ENCODE assay signal across 16 cellular contexts in genomic region chr16:11374255-11374654, GRCh38.
"Had no signal": no experiment of that assay in that cellular context is flagged by ENCODE, and none has a peak within 500 bp of the region (broad histone marks: within the 10 kb centered on the region; RNA-seq: fewer than 3 reads in every experiment).

No MANE protein-coding gene starts in this region.

- H3K27me3 ChIP-seq: brain microvascular endothelial cell, ovary, sigmoid colon, upper lobe of left lung had no signal

- H3K27me3 Mint-ChIP-seq: activated CD4-positive, alpha-beta T cell treated with anti-CD3 and anti-CD28 coated beads, Interleukin-2, amount 10 ng/mL, durations not matched to agents 7 days and 5 days had no signal

- H3K4me1 ChIP-seq: sigmoid colon had no signal

- H3K4me3 Mint-ChIP-seq: activated CD4-positive, alpha-beta T cell treated with anti-CD3 and anti-CD28 coated beads, Interleukin-2, amount 10 ng/mL, durations not matched to agents 7 days and 5 days; activated naive CD4-positive, alpha-beta T cell treated with anti-CD3 and anti-CD28 coated beads for 36 hours; activated T-cell treated with anti-CD3 and anti-CD28 coated beads, Interleukin-2, amount 50 U/mL, for 4 hours; stimulated activated effector memory CD8-positive, alpha-beta T cell treated with anti-CD3 and anti-CD28 coated beads, Interleukin-12 subunit alpha, Interleukin-12 subunit beta, amount 100 ng/mL, for 72 hours; T-helper 1 cell treated with Interleukin-12 subunit alpha and Interleukin-12 subunit beta and Interleukin-4 antibody, amounts not matched to agents 30 μg/mL and 1 μg/mL, for 36 hours had no signal

- H3K27ac Mint-ChIP-seq: activated CD4-positive, alpha-beta T cell treated with anti-CD3 and anti-CD28 coated beads, Interleukin-2, amount 10 ng/mL, durations not matched to agents 7 days and 5 days; activated naive CD4-positive, alpha-beta T cell treated with anti-CD3 and anti-CD28 coated beads for 36 hours; stimulated activated effector memory CD8-positive, alpha-beta T cell treated with anti-CD3 and anti-CD28 coated beads, Interleukin-12 subunit alpha, Interleukin-12 subunit beta, amount 100 ng/mL, for 72 hours; T-helper 1 cell treated with Interleukin-12 subunit alpha and Interleukin-12 subunit beta and Interleukin-4 antibody, amounts not matched to agents 30 μg/mL and 1 μg/mL, for 36 hours had no signal

- H3K4me3 ChIP-seq: ovary, sigmoid colon, thoracic aorta, upper lobe of left lung had no signal

- ATAC-seq: activated CD4-positive, CD25-positive, alpha-beta regulatory T cell treated with anti-CD3 and anti-CD28 coated beads, Interleukin-2, amount 50 U/mL, for 24 hours; activated T-cell treated with anti-CD3 and anti-CD28 coated beads, Interleukin-2, amount 50 U/mL, for 4 hours; left ventricle myocardium superior; stimulated activated effector memory CD8-positive, alpha-beta T cell treated with anti-CD3 and anti-CD28 coated beads, Interleukin-12 subunit alpha, Interleukin-12 subunit beta, amount 100 ng/mL, for 72 hours had no signal

- H3K27ac ChIP-seq: brain microvascular endothelial cell, ovary, sigmoid colon, thoracic aorta, upper lobe of left lung had no signal

- H3K36me3 Mint-ChIP-seq: stimulated activated effector memory CD8-positive, alpha-beta T cell treated with anti-CD3 and anti-CD28 coated beads, Interleukin-12 subunit alpha, Interleukin-12 subunit beta, amount 100 ng/mL, for 72 hours had no signal

- H3K9me3 Mint-ChIP-seq: activated CD4-positive, alpha-beta T cell treated with anti-CD3 and anti-CD28 coated beads, Interleukin-2, amount 10 ng/mL, durations not matched to agents 7 days and 5 days; activated naive CD4-positive, alpha-beta T cell treated with anti-CD3 and anti-CD28 coated beads for 36 hours; activated T-cell treated with anti-CD3 and anti-CD28 coated beads, Interleukin-2, amount 50 U/mL, for 4 hours; stimulated activated effector memory CD8-positive, alpha-beta T cell treated with anti-CD3 and anti-CD28 coated beads, Interleukin-12 subunit alpha, Interleukin-12 subunit beta, amount 100 ng/mL, for 72 hours had no signal

- H3K9me3 ChIP-seq: ovary, sigmoid colon, thoracic aorta, upper lobe of left lung had no signal

- H3K36me3 ChIP-seq: brain microvascular endothelial cell, ovary, sigmoid colon, thoracic aorta, upper lobe of left lung had no signal

- DNase-seq: activated CD4-positive, alpha-beta T cell treated with anti-CD3 and anti-CD28 coated beads, Interleukin-2, amount 10 ng/mL, durations not matched to agents 7 days and 5 days; activated CD8-positive, alpha-beta memory T cell treated with anti-CD3 and anti-CD28 coated beads, Interleukin-2, amount 50 U/mL, for 4 hours; activated naive CD4-positive, alpha-beta T cell treated with anti-CD3 and anti-CD28 coated beads for 36 hours; activated T-cell treated with anti-CD3 and anti-CD28 coated beads, Interleukin-2, amount 50 U/mL, for 4 hours; brain microvascular endothelial cell; central memory CD4-positive, alpha-beta T cell; kidney; left ventricle myocardium superior; ovary; sigmoid colon; stimulated activated CD4-positive, alpha-beta T cell treated with anti-CD3 and anti-CD28 coated beads, Interleukin-4, amount 100 ng/mL, for 24 hours; upper lobe of left lung had no signal
